Comparison of ENCODE assay signal across 8 cellular contexts in the genomic region with DNA sequence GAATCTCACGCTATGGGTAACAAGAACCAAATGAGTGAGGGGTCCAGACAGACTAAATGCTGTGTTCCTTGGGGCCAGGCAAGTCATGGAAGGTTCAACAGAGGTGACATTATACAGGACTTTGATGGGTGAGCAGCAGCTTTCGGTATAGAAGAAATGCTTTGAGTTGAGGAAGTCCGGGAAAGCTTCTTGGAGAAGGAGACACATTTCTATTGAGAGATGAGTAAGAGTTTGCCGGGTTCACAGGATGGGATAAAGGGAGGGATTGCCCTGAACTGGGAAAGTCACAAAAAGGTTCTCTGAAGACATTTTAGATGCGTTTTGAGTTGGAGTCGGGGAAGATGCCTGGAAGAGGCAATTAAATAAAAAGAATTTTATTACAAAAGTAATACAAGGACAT. TPM values are rescaled to one million over a fixed set of nuclear protein-coding genes. Genes with fewer than 3 reads are reported as not detected.
DNase-seq lines count a peak whose midpoint lies in the region; ATAC-seq, FAIRE-seq and TF ChIP-seq lines count a peak whose summit lies in the region.

No MANE protein-coding gene starts in this region.

- FAIRE-seq in GM12892 (lab: Jason Lieb, UNC), result no peak

- H3K27me3 ChIP-seq in KMS-11 (ENCODE audit: insufficient read depth, low read depth), result no peaks in the 10 kb centered on the region; the same call in 1 of the 2 replicates

- no peak for DNase-seq in AG04449 (ENCODE audit: low read depth, low spot score)
- DNase-seq in central memory CD8-positive, alpha-beta T cell (ENCODE audit: low spot score in 2 of 2), result no peak
- no peak for DNase-seq in naive B cell
- DNase-seq in NCI-H510A (lab: John Stamatoyannopoulos, UW), result no peak
- no peak for DNase-seq in stimulated activated CD4-positive, alpha-beta T cell treated with anti-CD3 and anti-CD28 coated beads, Interleukin-1b, Interleukin-23, amount 100 ng/mL, for 48 hours
- no peak for DNase-seq in GM12892 (ENCODE audit: insufficient read length)

- no peak overlapping the region for H3K27ac ChIP-seq in KMS-11

- TF ChIP-seq POLR2A in GM12892 (IDR thresholded peaks at IDR 0.05; ENCODE audit: low read depth, low read length), result no peak

- POLR2A ChIA-PET in AG04449 (lab: Yijun Ruan, JAX), result interaction anchor here (1.2 to 2.0 kb wide), 6 partner anchors 9 to 188 kb away, joined by 3 to 12 read pairs (median 4); no protein-coding TSS in a partner anchor

- TF ChIP-seq CTCF in AG04449 (IDR thresholded peaks at IDR 0.05; ENCODE audit: insufficient read depth, low read length, missing control alignments) (no peak), KMS-11 (conservative IDR thresholded peaks at IDR 0.05; ENCODE audit: low read depth, low read length) (no peak)

- peak overlapping the region; percentile 57 for H2AFZ ChIP-seq in KMS-11 (ENCODE audit: low read depth)

- H3K36me3 ChIP-seq in KMS-11 (ENCODE audit: insufficient read depth), result no peaks in the 10 kb centered on the region

- H4K20me1 ChIP-seq in KMS-11 (ENCODE audit: insufficient read depth), result no peaks in the 10 kb centered on the region

- H3K4me3 Mint-ChIP-seq in central memory CD8-positive, alpha-beta T cell, result peak overlapping the region; percentile 65
- peak overlapping the region; percentile 78 to 90 (median 87) for H3K4me3 Mint-ChIP-seq in naive B cell

- H3K9ac ChIP-seq in KMS-11, result no peak overlapping the region; the same call in 1 of the 2 replicates

- H3K27me3 Mint-ChIP-seq in central memory CD8-positive, alpha-beta T cell, result no peaks in the 10 kb centered on the region
- peaks cover 19 to 49% (median 26%) of the 10 kb centered on the region in 3 donors for H3K27me3 Mint-ChIP-seq in naive B cell

- peaks cover 6% of the 10 kb centered on the region for H3K4me1 ChIP-seq in KMS-11 (ENCODE audit: low read depth, poor library complexity, severe bottlenecking)

- H3K4me1 Mint-ChIP-seq in central memory CD8-positive, alpha-beta T cell, result peaks cover 33% of the 10 kb centered on the region
- H3K4me1 Mint-ChIP-seq in naive B cell, result peaks cover 13 to 22% (median 20%) of the 10 kb centered on the region in 3 donors

- peak overlapping the region; percentile 55 for H3K4me2 ChIP-seq in KMS-11

- no peaks in the 10 kb centered on the region for H3K79me2 ChIP-seq in KMS-11 (ENCODE audit: insufficient read depth, low read depth)

- CTCF ChIA-PET in AG04449 (lab: Yijun Ruan, JAX), result interaction anchor here (0.9 to 12.4 kb wide), 7 partner anchors 8 to 205 kb away, joined by 3 to 187 read pairs (median 4); no protein-coding TSS in a partner anchor

- peak overlapping the region; percentile 39 for H3K27ac Mint-ChIP-seq in central memory CD8-positive, alpha-beta T cell (ENCODE audit: low read depth)
- peak overlapping the region in 2 of 6 donors; percentile 48 to 95 for H3K27ac Mint-ChIP-seq in naive B cell

- peaks cover 11% of the 10 kb centered on the region for H3K36me3 Mint-ChIP-seq in central memory CD8-positive, alpha-beta T cell (ENCODE audit: insufficient read depth)
- no peaks in the 10 kb centered on the region for H3K36me3 Mint-ChIP-seq in naive B cell

- H3K4me3 ChIP-seq in AG04449 (ENCODE audit: low read depth, low read length), result peak overlapping the region; percentile 79
- H3K4me3 ChIP-seq in KMS-11 (IDR thresholded peaks at IDR 0.05; ENCODE audit: insufficient read depth, low read depth, low read length), result peak overlapping the region; percentile 26

- H3K9me3 Mint-ChIP-seq in central memory CD8-positive, alpha-beta T cell, result no peaks in the 10 kb centered on the region
- no peaks in the 10 kb centered on the region for H3K9me3 Mint-ChIP-seq in naive B cell

- ATAC-seq in central memory CD8-positive, alpha-beta T cell (replicated peaks; ENCODE audit: extremely low read depth, poor library complexity, severe bottlenecking), result no peak
- ATAC-seq in naive B cell (ENCODE audit: low read depth in 2 of 2), result no peak
- ATAC-seq in GM18873 (IDR thresholded peaks at IDR 0.05; ENCODE audit: low FRiP score, unreplicated experiment), result no peak

RNA-seq across cellular contexts. Expression of a gene that starts 0.6 kb away (rescaled TPM):
- polyA plus RNA-seq in naive B cell (ENCODE audit: low read depth in 6 of 6), result 1 to 10 TPM in 1 of 6 donors, under 1 TPM in 4, not detected in 1; 0.05 to 1.9 (median 0.33) TPM
- 0.42 TPM for polyA plus RNA-seq in GM12892 (2012; ENCODE audit: missing spikeins)

RNA-seq across cellular contexts. Expression of a gene that starts 43.7 kb away (rescaled TPM):
- 100 to 1,000 TPM; 107 to 151 (median 134) TPM for polyA plus RNA-seq in naive B cell (ENCODE audit: low read depth in 6 of 6)
- polyA plus RNA-seq in GM12892 (2012; ENCODE audit: missing spikeins), result 223 TPM
